Comparison of ENCODE assay signal across 19 cellular contexts in the genomic region with DNA sequence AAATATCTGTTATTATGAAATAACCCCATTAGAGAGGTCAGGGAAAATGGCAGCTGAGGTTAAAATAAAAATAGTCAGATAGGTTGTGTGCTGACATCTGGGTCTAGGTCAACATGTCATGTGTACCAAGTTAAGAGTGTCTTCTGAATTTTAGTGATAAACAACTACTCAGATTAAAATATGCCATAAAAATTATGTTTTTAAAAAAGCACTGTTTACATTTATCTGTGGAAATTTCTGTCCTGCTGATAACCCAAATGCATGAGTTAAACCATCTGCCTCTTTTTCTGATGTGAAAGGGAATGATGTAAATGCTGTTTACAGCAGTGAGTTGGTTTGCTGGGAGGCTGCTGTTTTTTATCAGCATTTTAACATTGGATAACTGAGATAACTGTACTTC.
DNase-seq lines count a peak whose midpoint lies in the region; ATAC-seq, FAIRE-seq and TF ChIP-seq lines count a peak whose summit lies in the region.
"Had no signal": no experiment of that assay in that cellular context is flagged by ENCODE, and none has a peak within 500 bp of the region (broad histone marks: within the 10 kb centered on the region; RNA-seq: fewer than 3 reads in every experiment).

No MANE protein-coding gene starts in this region.

- no peak for TF ChIP-seq POLR2A in tibial nerve (IDR thresholded peaks at IDR 0.05)

- intact Hi-C loops in heart right ventricle (cut with DNase I) (no loop called here), natural killer cell (cut with micrococcal nuclease) (no loop called here)

- H3K27ac ChIP-seq in heart right ventricle (peak overlapping the region in 4 of 10 donors; percentile 18 to 67 (median 31)), tibial nerve (no peak overlapping the region)

- peak; percentile 95 for FAIRE-seq in endometrium (lab: Jason Lieb, UNC)
- FAIRE-seq: GM12891, H54 had no signal

- H3K4me1 Mint-ChIP-seq in nephron = peaks cover 4% of the 10 kb centered on the region
- no peaks in the 10 kb centered on the region for H3K4me1 Mint-ChIP-seq in natural killer cell
- H3K4me1 Mint-ChIP-seq: CD8-positive, alpha-beta memory T cell had no signal

- H3K36me3 Mint-ChIP-seq in nephron (ENCODE audit: low read depth) (no peaks in the 10 kb centered on the region), natural killer cell (no peaks in the 10 kb centered on the region)
- H3K36me3 Mint-ChIP-seq: CD8-positive, alpha-beta memory T cell had no signal

- H3K9me3 ChIP-seq in heart right ventricle (peaks cover 0 to 7% (median 0%) of the 10 kb centered on the region in 11 donors), tibial nerve (no peaks in the 10 kb centered on the region)

- no peak for TF ChIP-seq EP300 in tibial nerve (IDR thresholded peaks at IDR 0.05)

- ATAC-seq in heart right ventricle = peak in 6 of 8 donors; percentile 58 to 74 (median 70)
- ATAC-seq in GM21515 (IDR thresholded peaks at IDR 0.05; ENCODE audit: unreplicated experiment) = no peak
- no peak for ATAC-seq in natural killer cell
- no peak for ATAC-seq in GM19455 (IDR thresholded peaks at IDR 0.05; ENCODE audit: unreplicated experiment)

- H3K27me3 ChIP-seq in heart right ventricle = no peaks in the 10 kb centered on the region
- no peaks in the 10 kb centered on the region for H3K27me3 ChIP-seq in tibial nerve

- H3K4me1 ChIP-seq in heart right ventricle (peaks cover 0 to 18% (median 0%) of the 10 kb centered on the region in 9 donors), tibial nerve (peaks cover 0 to 13% (median 0%) of the 10 kb centered on the region in 4 donors)

- no peak overlapping the region for H3K4me3 ChIP-seq in heart right ventricle
- H3K4me3 ChIP-seq in tibial nerve = no peak overlapping the region

- H3K27ac Mint-ChIP-seq in nephron (peak overlapping the region; percentile 34 to 73 (median 50)), natural killer cell (no peak overlapping the region)
- H3K27ac Mint-ChIP-seq: CD8-positive, alpha-beta memory T cell had no signal

- H3K9me3 Mint-ChIP-seq in nephron (peaks cover 3% of the 10 kb centered on the region), natural killer cell (peaks cover 6 to 9% of the 10 kb centered on the region in 2 donors)

- H3K36me3 ChIP-seq in heart right ventricle (no peaks in the 10 kb centered on the region), tibial nerve (no peaks in the 10 kb centered on the region)

- no peak overlapping the region for H3K4me3 Mint-ChIP-seq in nephron
- H3K4me3 Mint-ChIP-seq in natural killer cell = no peak overlapping the region
- H3K4me3 Mint-ChIP-seq: CD8-positive, alpha-beta memory T cell had no signal

- DNase-seq in NCI-H226 (peak; percentile 18), heart right ventricle (no peak), tibial nerve (ENCODE audit: low spot score in 2 of 2) (no peak), natural killer cell (no peak)
- DNase-seq: C1 segment of cervical spinal cord; CD8-positive, alpha-beta memory T cell; DMS53; EL; KG1; NCI-H1105 treated with DMSO at 0.1 percent for 48 hours; NCI-H1694 treated with DMSO at 0.1 percent for 48 hours; NCI-H510A treated with DMSO at 0.1 percent for 48 hours; SIG-M5 had no signal

- H3K27me3 Mint-ChIP-seq in nephron (ENCODE audit: low read depth) (no peaks in the 10 kb centered on the region), natural killer cell (ENCODE audit: low read depth in 2 of 2) (no peaks in the 10 kb centered on the region)

- TF ChIP-seq CTCF in heart right ventricle (IDR thresholded peaks at IDR 0.05) (no peak), nephron (IDR thresholded peaks at IDR 0.05; ENCODE audit: unreplicated experiment in 3 of 3) (no peak), tibial nerve (IDR thresholded peaks at IDR 0.05) (no peak), natural killer cell (IDR thresholded peaks at IDR 0.05) (no peak)

Comparison
In these comparisons a context has a peak if more than half of its experiments do, and no peak if none do; other contexts are left out.
1. ATAC-seq: peak in heart right ventricle (6 of 8); none in GM21515 (single experiment), natural killer cell (0 of 3) and GM19455 (single experiment).
2. H3K27ac Mint-ChIP-seq: peak in nephron (3 of 3); none in natural killer cell (0 of 2).